In genomic region chr9:89426389-89426961, GRCh38 we compare ENCODE assay signal across 8 cellular contexts.
A peak's percentile ranks its signal among the peaks of the same experiment; 100 is the strongest.
DNase-seq lines count a peak whose midpoint lies in the region; ATAC-seq lines count a peak whose summit lies in the region.

No MANE protein-coding gene starts in this region.

- peak; percentile 63 for ATAC-seq in HG03060 (IDR thresholded peaks at IDR 0.05; ENCODE audit: low read depth, unreplicated experiment)
- peak; percentile 5 to 29 for ATAC-seq in activated T-cell treated with anti-CD3 and anti-CD28 coated beads, Interleukin-2, amount 50 U/mL, for 4 hours

- H3K27ac ChIP-seq in substantia nigra (ENCODE audit: low read depth, low read length, poor library complexity, severe bottlenecking): peak overlapping the region; percentile 92

- peaks cover 99% of the 10 kb centered on the region for H3K4me1 Mint-ChIP-seq in activated T-cell treated with anti-CD3 and anti-CD28 coated beads, Interleukin-2, amount 50 U/mL, for 4 hours (ENCODE audit: low read depth)

- H3K4me3 Mint-ChIP-seq in activated T-cell treated with anti-CD3 and anti-CD28 coated beads, Interleukin-2, amount 50 U/mL, for 4 hours: peak overlapping the region; percentile 71

- DNase-seq in stimulated activated CD4-positive, alpha-beta T cell treated with anti-CD3 and anti-CD28 coated beads, Interleukin-15, amount 100 ng/mL, for 24 hours: peak; percentile 66
- no peak for DNase-seq in stimulated activated CD4-positive, alpha-beta T cell treated with anti-CD3 and anti-CD28 coated beads, Interleukin-4, amount 100 ng/mL, for 4 hours
- no peak for DNase-seq in activated T-cell treated with anti-CD3 and anti-CD28 coated beads, Interleukin-2, amount 50 U/mL, for 4 hours
- no peak for DNase-seq in substantia nigra (lab: John Stamatoyannopoulos, UW)
- no peak for DNase-seq in HT-29 (ENCODE audit: low spot score)
- no peak for DNase-seq in putamen (ENCODE audit: low spot score)
- no peak for DNase-seq in NCI-H1436 treated with DMSO at 0.1 percent for 48 hours (lab: John Stamatoyannopoulos, UW)

- H3K27me3 Mint-ChIP-seq in activated T-cell treated with anti-CD3 and anti-CD28 coated beads, Interleukin-2, amount 50 U/mL, for 4 hours (ENCODE audit: low read depth): no peaks in the 10 kb centered on the region

- peaks cover 28% of the 10 kb centered on the region for H3K36me3 Mint-ChIP-seq in activated T-cell treated with anti-CD3 and anti-CD28 coated beads, Interleukin-2, amount 50 U/mL, for 4 hours (ENCODE audit: insufficient read depth)

- H3K9me3 Mint-ChIP-seq in activated T-cell treated with anti-CD3 and anti-CD28 coated beads, Interleukin-2, amount 50 U/mL, for 4 hours: no peaks in the 10 kb centered on the region
